Comparison of ENCODE assay signal across 30 cellular contexts in the genomic region with DNA sequence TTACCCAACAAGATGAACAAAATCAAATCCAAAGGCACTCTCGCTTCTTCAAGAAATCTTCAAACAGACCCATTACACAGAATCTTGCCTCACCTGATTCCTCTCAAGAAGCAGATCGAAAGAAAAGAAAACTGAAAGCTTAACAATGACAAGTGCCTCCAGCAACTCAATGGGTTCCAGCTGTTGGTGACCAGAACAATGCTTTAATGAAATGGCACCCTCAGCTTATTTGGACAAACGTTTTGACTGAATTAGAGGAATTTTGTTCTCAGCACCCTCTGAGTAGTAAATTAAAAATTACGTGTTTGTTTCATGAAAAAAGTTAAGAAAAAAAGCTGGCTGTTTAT.
"Had no signal": no experiment of that assay in that cellular context is flagged by ENCODE, and none has a peak within 500 bp of the region (broad histone marks: within the 10 kb centered on the region; RNA-seq: fewer than 3 reads in every experiment).

No MANE protein-coding gene starts in this region.

- H3K4me1 ChIP-seq: SJSA1 had no signal

- H3K9me2 ChIP-seq: SK-N-SH had no signal

- H3K4me3 ChIP-seq: Peyer's patch, SJSA1 had no signal

- H3K27ac ChIP-seq: brain microvascular endothelial cell, KMS-11, Peyer's patch, SJSA1 had no signal

- H3K9ac ChIP-seq: KMS-11, SK-N-SH had no signal

- H3K36me3 ChIP-seq: brain microvascular endothelial cell, Peyer's patch, SJSA1 had no signal

- ATAC-seq: activated CD8-positive, alpha-beta T cell treated with anti-CD3 and anti-CD28 coated beads for 36 hours; activated T-cell treated with anti-CD3 and anti-CD28 coated beads, Interleukin-2, amount 50 U/mL, for 72 hours; activated T-helper 17 cell treated with anti-CD3 and anti-CD28 coated beads, Interleukin-2, amount 50 U/mL, for 72 hours; PC-3 had no signal

- DNase-seq: activated CD4-positive, alpha-beta T cell treated with anti-CD3 and anti-CD28 coated beads, Interleukin-2, amount 10 ng/mL, durations not matched to agents 24 days and 14 days; activated CD4-positive, alpha-beta T cell treated with anti-CD3 and anti-CD28 coated beads, Interleukin-2, amount 50 U/mL, for 4 hours; activated CD8-positive, alpha-beta T cell treated with anti-CD3 and anti-CD28 coated beads for 36 hours; activated effector memory CD4-positive, alpha-beta T cell treated with anti-CD3 and anti-CD28 coated beads, Interleukin-2, amount 50 U/mL, for 16 hours; activated naive CD4-positive, alpha-beta T cell; activated naive CD4-positive, alpha-beta T cell treated with anti-CD3 and anti-CD28 coated beads, Interleukin-2, amount 50 U/mL, for 16 hours; activated naive CD8-positive, alpha-beta T cell treated with anti-CD3 and anti-CD28 coated beads for 36 hours; activated T-cell treated with anti-CD3 and anti-CD28 coated beads, Interleukin-2, amount 50 U/mL, for 1 hour; activated T-cell treated with anti-CD3 and anti-CD28 coated beads, Interleukin-2, amount 50 U/mL, for 72 hours; amniotic stem cell; aorta; brain microvascular endothelial cell; central memory CD4-positive, alpha-beta T cell; NCI-H1092 treated with DMSO at 0.1 percent for 48 hours; NCI-H1417; NCI-H146; NCI-H187; NCI-H2029 treated with DMSO at 0.1 percent for 48 hours; NCI-H2107; NCI-H345; NCI-H524 treated with DMSO at 0.1 percent for 48 hours; NK-92 treated with Interleukin-12 subunit alpha and Interleukin-12 subunit beta, amount 100 ng/mL, for 24 hours; PC-3; Peyer's patch; RPMI8226; SHP77 treated with DMSO at 0.1 percent for 48 hours; SK-N-SH had no signal

- H3K4me2 ChIP-seq: KMS-11, SK-N-SH had no signal

- H3K9me3 ChIP-seq: Peyer's patch, SJSA1, SK-N-SH had no signal

- H3K27me3 ChIP-seq: brain microvascular endothelial cell, Peyer's patch, SJSA1 had no signal
